In the genomic region with DNA sequence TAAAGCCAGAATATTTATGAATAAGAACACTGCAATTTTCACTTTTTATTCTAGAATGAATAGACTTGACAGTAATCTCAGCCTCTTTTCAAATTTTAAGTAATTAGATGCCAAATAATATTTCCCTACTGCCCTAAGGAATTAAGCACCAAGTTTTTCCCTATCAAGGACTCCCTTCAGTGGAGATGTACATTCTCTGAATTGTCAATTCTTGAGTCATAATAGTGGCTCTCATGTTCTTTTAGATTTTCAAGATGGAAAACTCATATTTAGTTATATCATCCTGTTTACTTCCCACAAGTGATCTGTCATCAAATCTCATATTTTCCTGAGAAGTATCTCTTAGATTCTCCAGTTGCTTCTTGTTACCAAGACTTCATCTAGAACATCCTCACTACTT, we compare ENCODE assay signal across 19 cellular contexts.
"Had no signal": no experiment of that assay in that cellular context is flagged by ENCODE, and none has a peak within 500 bp of the region (broad histone marks: within the 10 kb centered on the region; RNA-seq: fewer than 3 reads in every experiment).

No MANE protein-coding gene starts in this region.

- DNase-seq: activated CD4-positive, alpha-beta T cell treated with anti-CD3 and anti-CD28 coated beads for 4 hours; activated CD8-positive, alpha-beta memory T cell treated with anti-CD3 and anti-CD28 coated beads, Interleukin-2, amount 50 U/mL, for 4 hours; activated CD8-positive, alpha-beta T cell treated with anti-CD3 and anti-CD28 coated beads for 36 hours; activated naive CD4-positive, alpha-beta T cell treated with anti-CD3 and anti-CD28 coated beads, Interleukin-2, amount 50 U/mL, for 16 hours; activated naive CD8-positive, alpha-beta T cell treated with anti-CD3 and anti-CD28 coated beads, Interleukin-2, amount 10 ng/mL, durations not matched to agents 7 days and 5 days; activated T-cell treated with anti-CD3 and anti-CD28 coated beads, Interleukin-2, amount 50 U/mL, for 72 hours; amniotic stem cell; cerebellar nuclear complex; colonic mucosa; NCI-H1105; NCI-H1436; NCI-H187; NCI-H2081; NCI-H446; NCI-H524; SHP77 had no signal

- H3K4me3 ChIP-seq: ascending aorta, cardiac muscle cell, colonic mucosa had no signal

- H3K4me1 ChIP-seq: ascending aorta, colonic mucosa had no signal

- H3K36me3 ChIP-seq: ascending aorta, cardiac muscle cell, colonic mucosa had no signal

- ATAC-seq: activated CD4-positive, CD25-positive, alpha-beta regulatory T cell treated with anti-CD3 and anti-CD28 coated beads, Interleukin-2, amount 50 U/mL, for 24 hours; activated CD8-positive, alpha-beta T cell treated with anti-CD3 and anti-CD28 coated beads for 36 hours; activated T-cell treated with anti-CD3 and anti-CD28 coated beads, Interleukin-2, amount 50 U/mL, for 72 hours had no signal

- H3K9me3 ChIP-seq: ascending aorta, colonic mucosa had no signal

- H3K27ac ChIP-seq: ascending aorta, cardiac muscle cell, colonic mucosa had no signal

- H3K27me3 ChIP-seq: ascending aorta, cardiac muscle cell, colonic mucosa had no signal
